Comparison of ENCODE assay signal across 10 cellular contexts in genomic region chr17:40419559-40420331, GRCh38. TPM values are rescaled to one million over a fixed set of nuclear protein-coding genes. Genes with fewer than 3 reads are reported as not detected.
A peak's percentile ranks its signal among the peaks of the same experiment; 100 is the strongest.
DNase-seq lines count a peak whose midpoint lies in the region; ATAC-seq and TF ChIP-seq lines count a peak whose summit lies in the region.
"Had no signal": no experiment of that assay in that cellular context is flagged by ENCODE, and none has a peak within 500 bp of the region (broad histone marks: within the 10 kb centered on the region; RNA-seq: fewer than 3 reads in every experiment).

No MANE protein-coding gene starts in this region.

- H3K36me3 Mint-ChIP-seq in stimulated activated naive CD8-positive, alpha-beta T cell treated with anti-CD3 and anti-CD28 coated beads, Interleukin-15, Interleukin-2, amounts not matched to agents 100 ng/mL and 50 ng/mL, for 24 hours (ENCODE audit: low read depth) = peaks cover 19% of the 10 kb centered on the region

- H3K79me2 ChIP-seq in OCI-LY3 (ENCODE audit: low read length) = peaks cover 27% of the 10 kb centered on the region

- peak overlapping the region; percentile 54 for H3K27ac Mint-ChIP-seq in stimulated activated naive CD8-positive, alpha-beta T cell treated with anti-CD3 and anti-CD28 coated beads, Interleukin-15, Interleukin-2, amounts not matched to agents 100 ng/mL and 50 ng/mL, for 24 hours

- H3K4me1 Mint-ChIP-seq in stimulated activated naive CD8-positive, alpha-beta T cell treated with anti-CD3 and anti-CD28 coated beads, Interleukin-15, Interleukin-2, amounts not matched to agents 100 ng/mL and 50 ng/mL, for 24 hours (ENCODE audit: low read depth) = peaks cover 32% of the 10 kb centered on the region

- no peaks in the 10 kb centered on the region for H3K9me3 Mint-ChIP-seq in stimulated activated naive CD8-positive, alpha-beta T cell treated with anti-CD3 and anti-CD28 coated beads, Interleukin-15, Interleukin-2, amounts not matched to agents 100 ng/mL and 50 ng/mL, for 24 hours

- H3K4me3 Mint-ChIP-seq in stimulated activated naive CD8-positive, alpha-beta T cell treated with anti-CD3 and anti-CD28 coated beads, Interleukin-15, Interleukin-2, amounts not matched to agents 100 ng/mL and 50 ng/mL, for 24 hours = peak overlapping the region; percentile 30

- peak overlapping the region; percentile 46 for H3K4me2 ChIP-seq in OCI-LY3 (ENCODE audit: low read length)

- WGBS in psoas muscle, 3 donors = 59 to 67% (median 63%) methylated on average over 11 of the region's 11 CpGs

- no peak overlapping the region for H3K4me3 ChIP-seq in OCI-LY3 (ENCODE audit: low read length)
- H3K4me3 ChIP-seq in psoas muscle = no peak overlapping the region
- H3K4me3 ChIP-seq: colonic mucosa had no signal

- H3K4me1 ChIP-seq in OCI-LY3 (ENCODE audit: low read length) (peaks cover 37% of the 10 kb centered on the region), psoas muscle (peaks cover 5% of the 10 kb centered on the region)
- H3K4me1 ChIP-seq: colonic mucosa had no signal

- H3K9me3 ChIP-seq in OCI-LY3 (ENCODE audit: insufficient read depth, low read length) (no peaks in the 10 kb centered on the region), psoas muscle (no peaks in the 10 kb centered on the region)
- H3K9me3 ChIP-seq: colonic mucosa had no signal

- H2AFZ ChIP-seq in OCI-LY3 (ENCODE audit: low read depth, low read length) = peak overlapping the region; percentile 41; the same call in 1 of the 2 replicates

- no peak for ATAC-seq in stimulated activated naive CD8-positive, alpha-beta T cell treated with anti-CD3 and anti-CD28 coated beads, Interleukin-15, Interleukin-2, amounts not matched to agents 100 U/mL and 50 U/mL, for 24 hours
- ATAC-seq in psoas muscle (no peak), GM21360 (IDR thresholded peaks at IDR 0.05; ENCODE audit: unreplicated experiment) (no peak)
- ATAC-seq: right cardiac atrium had no signal

- H3K27ac ChIP-seq in OCI-LY3 (ENCODE audit: low read length) (no peak overlapping the region; the same call in 1 of the 2 replicates), psoas muscle (no peak overlapping the region)
- H3K27ac ChIP-seq: colonic mucosa had no signal

- no peaks in the 10 kb centered on the region for H4K20me1 ChIP-seq in OCI-LY3 (ENCODE audit: insufficient read depth, low read length)

- DNase-seq in stimulated activated naive CD8-positive, alpha-beta T cell treated with anti-CD3 and anti-CD28 coated beads, Interleukin-15, Interleukin-2, amounts not matched to agents 100 U/mL and 50 U/mL, for 24 hours = no peak
- DNase-seq in foreskin melanocyte (peak; percentile 14), psoas muscle (no peak), A172 (ENCODE audit: low spot score) (no peak), NCI-H1417 treated with DMSO at 0.1 percent for 48 hours (lab: John Stamatoyannopoulos, UW) (no peak)
- DNase-seq: colonic mucosa, right cardiac atrium had no signal

- H3K36me3 ChIP-seq in OCI-LY3 (replicated peaks; ENCODE audit: low read depth, low read length) (peaks cover 15% of the 10 kb centered on the region), psoas muscle (ENCODE audit: insufficient read depth in 1 of 2, low read depth in 1 of 2) (no peaks in the 10 kb centered on the region)
- H3K36me3 ChIP-seq: colonic mucosa had no signal

- intact Hi-C loops in psoas muscle (cut with DNase I) = no loop called here

- H3K27me3 ChIP-seq in OCI-LY3 (ENCODE audit: low read depth, low read length) (no peaks in the 10 kb centered on the region), psoas muscle (ENCODE audit: insufficient read depth in 3 of 3, low read length in 2 of 3) (peaks cover 0 to 6% (median 0%) of the 10 kb centered on the region in 3 donors)
- H3K27me3 ChIP-seq: colonic mucosa had no signal

- no peaks in the 10 kb centered on the region for H3K27me3 Mint-ChIP-seq in stimulated activated naive CD8-positive, alpha-beta T cell treated with anti-CD3 and anti-CD28 coated beads, Interleukin-15, Interleukin-2, amounts not matched to agents 100 ng/mL and 50 ng/mL, for 24 hours

- TF ChIP-seq CTCF in OCI-LY3 (IDR thresholded peaks at IDR 0.05; ENCODE audit: low read depth, low read length) = no peak
- TF ChIP-seq CTCF in psoas muscle (IDR thresholded peaks at IDR 0.05) = no peak

- H3K9ac ChIP-seq in OCI-LY3 (ENCODE audit: low read length) = no peak overlapping the region

RNA-seq across cellular contexts. Expression of gene TOP2A, which starts 2.0 kb away (rescaled TPM):
- total RNA-seq in psoas muscle = under 1 TPM; 0.15 to 0.84 (median 0.46) TPM
- polyA plus RNA-seq in psoas muscle = under 1 TPM in 2 of 3 donors, not detected in 1; 0.14 to 0.18 TPM
- 227 and 241 TPM in 2 replicates for total RNA-seq in A172 (2014; rRNA removed; shearing (Covaris generic))

RNA-seq across cellular contexts. Expression of gene IGFBP4, which starts 23.5 kb away (rescaled TPM):
- total RNA-seq in psoas muscle = 100 to 1,000 TPM in 2 of 4 donors, 10 to 100 TPM in 2; 64.8 to 106 (median 87.9) TPM
- 10 to 100 TPM; 44.2 to 65.1 (median 49.0) TPM for polyA plus RNA-seq in psoas muscle
- total RNA-seq in A172 (2014; rRNA removed; shearing (Covaris generic)) = 2.9 and 6.6 TPM in 2 replicates

RNA-seq across cellular contexts. Expression of gene GJD3, which starts 55.2 kb away (rescaled TPM):
- 1 to 10 TPM in 2 of 4 donors, under 1 TPM in 2; 0.34 to 1.4 (median 0.82) TPM for total RNA-seq in psoas muscle
- polyA plus RNA-seq in psoas muscle = under 1 TPM in 2 of 3 donors, not detected in 1; 0.17 to 0.25 TPM
- total RNA-seq in A172 (2014; rRNA removed; shearing (Covaris generic)) = not detected in 2 replicates

Comparison
In these comparisons a context has a peak if more than half of its experiments do, and no peak if none do; other contexts are left out.
1. RNA of gene TOP2A, which starts 2.0 kb away (total RNA-seq): 227 to 241 TPM in A172; 0.15 to 0.84 TPM in psoas muscle; every median in the first group is over 100 times any median in the second.